ENCODE assay signal across 1 cellular context in genomic region chr14:20306079-20306423, GRCh38.
TF ChIP-seq lines count a peak whose summit lies in the region.

No MANE protein-coding gene starts in this region.

TF ChIP-seq in GM23338, 12 proteins besides CTCF, POLR2A, EP300 and RAD21 (continued from another document):
- TF ChIP-seq, protein P1, sequence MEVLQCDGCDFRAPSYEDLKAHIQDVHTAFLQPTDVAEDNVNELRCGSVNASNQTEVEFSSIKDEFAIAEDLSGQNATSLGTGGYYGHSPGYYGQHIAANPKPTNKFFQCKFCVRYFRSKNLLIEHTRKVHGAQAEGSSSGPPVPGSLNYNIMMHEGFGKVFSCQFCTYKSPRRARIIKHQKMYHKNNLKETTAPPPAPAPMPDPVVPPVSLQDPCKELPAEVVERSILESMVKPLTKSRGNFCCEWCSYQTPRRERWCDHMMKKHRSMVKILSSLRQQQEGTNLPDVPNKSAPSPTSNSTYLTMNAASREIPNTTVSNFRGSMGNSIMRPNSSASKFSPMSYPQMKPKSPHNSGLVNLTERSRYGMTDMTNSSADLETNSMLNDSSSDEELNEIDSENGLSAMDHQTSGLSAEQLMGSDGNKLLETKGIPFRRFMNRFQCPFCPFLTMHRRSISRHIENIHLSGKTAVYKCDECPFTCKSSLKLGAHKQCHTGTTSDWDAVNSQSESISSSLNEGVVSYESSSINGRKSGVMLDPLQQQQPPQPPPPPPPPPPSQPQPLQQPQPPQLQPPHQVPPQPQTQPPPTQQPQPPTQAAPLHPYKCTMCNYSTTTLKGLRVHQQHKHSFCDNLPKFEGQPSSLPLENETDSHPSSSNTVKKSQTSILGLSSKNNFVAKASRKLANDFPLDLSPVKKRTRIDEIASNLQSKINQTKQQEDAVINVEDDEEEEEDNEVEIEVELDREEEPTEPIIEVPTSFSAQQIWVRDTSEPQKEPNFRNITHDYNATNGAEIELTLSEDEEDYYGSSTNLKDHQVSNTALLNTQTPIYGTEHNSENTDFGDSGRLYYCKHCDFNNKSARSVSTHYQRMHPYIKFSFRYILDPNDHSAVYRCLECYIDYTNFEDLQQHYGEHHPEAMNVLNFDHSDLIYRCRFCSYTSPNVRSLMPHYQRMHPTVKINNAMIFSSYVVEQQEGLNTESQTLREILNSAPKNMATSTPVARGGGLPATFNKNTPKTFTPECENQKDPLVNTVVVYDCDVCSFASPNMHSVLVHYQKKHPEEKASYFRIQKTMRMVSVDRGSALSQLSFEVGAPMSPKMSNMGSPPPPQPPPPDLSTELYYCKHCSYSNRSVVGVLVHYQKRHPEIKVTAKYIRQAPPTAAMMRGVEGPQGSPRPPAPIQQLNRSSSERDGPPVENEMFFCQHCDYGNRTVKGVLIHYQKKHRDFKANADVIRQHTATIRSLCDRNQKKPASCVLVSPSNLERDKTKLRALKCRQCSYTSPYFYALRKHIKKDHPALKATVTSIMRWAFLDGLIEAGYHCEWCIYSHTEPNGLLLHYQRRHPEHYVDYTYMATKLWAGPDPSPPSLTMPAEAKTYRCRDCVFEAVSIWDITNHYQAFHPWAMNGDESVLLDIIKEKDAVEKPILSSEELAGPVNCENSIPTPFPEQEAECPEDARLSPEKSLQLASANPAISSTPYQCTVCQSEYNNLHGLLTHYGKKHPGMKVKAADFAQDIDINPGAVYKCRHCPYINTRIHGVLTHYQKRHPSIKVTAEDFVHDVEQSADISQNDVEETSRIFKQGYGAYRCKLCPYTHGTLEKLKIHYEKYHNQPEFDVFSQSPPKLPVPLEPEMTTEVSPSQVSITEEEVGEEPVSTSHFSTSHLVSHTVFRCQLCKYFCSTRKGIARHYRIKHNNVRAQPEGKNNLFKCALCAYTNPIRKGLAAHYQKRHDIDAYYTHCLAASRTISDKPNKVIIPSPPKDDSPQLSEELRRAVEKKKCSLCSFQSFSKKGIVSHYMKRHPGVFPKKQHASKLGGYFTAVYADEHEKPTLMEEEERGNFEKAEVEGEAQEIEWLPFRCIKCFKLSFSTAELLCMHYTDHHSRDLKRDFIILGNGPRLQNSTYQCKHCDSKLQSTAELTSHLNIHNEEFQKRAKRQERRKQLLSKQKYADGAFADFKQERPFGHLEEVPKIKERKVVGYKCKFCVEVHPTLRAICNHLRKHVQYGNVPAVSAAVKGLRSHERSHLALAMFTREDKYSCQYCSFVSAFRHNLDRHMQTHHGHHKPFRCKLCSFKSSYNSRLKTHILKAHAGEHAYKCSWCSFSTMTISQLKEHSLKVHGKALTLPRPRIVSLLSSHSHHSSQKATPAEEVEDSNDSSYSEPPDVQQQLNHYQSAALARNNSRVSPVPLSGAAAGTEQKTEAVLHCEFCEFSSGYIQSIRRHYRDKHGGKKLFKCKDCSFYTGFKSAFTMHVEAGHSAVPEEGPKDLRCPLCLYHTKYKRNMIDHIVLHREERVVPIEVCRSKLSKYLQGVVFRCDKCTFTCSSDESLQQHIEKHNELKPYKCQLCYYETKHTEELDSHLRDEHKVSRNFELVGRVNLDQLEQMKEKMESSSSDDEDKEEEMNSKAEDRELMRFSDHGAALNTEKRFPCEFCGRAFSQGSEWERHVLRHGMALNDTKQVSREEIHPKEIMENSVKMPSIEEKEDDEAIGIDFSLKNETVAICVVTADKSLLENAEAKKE (CRISPR knock-in tag; IDR thresholded peaks at IDR 0.05), result no peak
- TF ChIP-seq ZNF331 (CRISPR knock-in tag; IDR thresholded peaks at IDR 0.05; ENCODE audit: low read depth) (no peak), NANOG (IDR thresholded peaks at IDR 0.05; ENCODE audit: borderline replicate concordance) (no peak), ZNF114 (CRISPR knock-in tag; IDR thresholded peaks at IDR 0.05) (no peak), EZH2phosphoT487 (IDR thresholded peaks at IDR 0.05; ENCODE audit: unreplicated experiment) (no peak), ETS1 (IDR thresholded peaks at IDR 0.05) (no peak), POLR2AphosphoS5 (IDR thresholded peaks at IDR 0.05; ENCODE audit: low read depth) (no peak)
- TF ChIP-seq, protein P2, sequence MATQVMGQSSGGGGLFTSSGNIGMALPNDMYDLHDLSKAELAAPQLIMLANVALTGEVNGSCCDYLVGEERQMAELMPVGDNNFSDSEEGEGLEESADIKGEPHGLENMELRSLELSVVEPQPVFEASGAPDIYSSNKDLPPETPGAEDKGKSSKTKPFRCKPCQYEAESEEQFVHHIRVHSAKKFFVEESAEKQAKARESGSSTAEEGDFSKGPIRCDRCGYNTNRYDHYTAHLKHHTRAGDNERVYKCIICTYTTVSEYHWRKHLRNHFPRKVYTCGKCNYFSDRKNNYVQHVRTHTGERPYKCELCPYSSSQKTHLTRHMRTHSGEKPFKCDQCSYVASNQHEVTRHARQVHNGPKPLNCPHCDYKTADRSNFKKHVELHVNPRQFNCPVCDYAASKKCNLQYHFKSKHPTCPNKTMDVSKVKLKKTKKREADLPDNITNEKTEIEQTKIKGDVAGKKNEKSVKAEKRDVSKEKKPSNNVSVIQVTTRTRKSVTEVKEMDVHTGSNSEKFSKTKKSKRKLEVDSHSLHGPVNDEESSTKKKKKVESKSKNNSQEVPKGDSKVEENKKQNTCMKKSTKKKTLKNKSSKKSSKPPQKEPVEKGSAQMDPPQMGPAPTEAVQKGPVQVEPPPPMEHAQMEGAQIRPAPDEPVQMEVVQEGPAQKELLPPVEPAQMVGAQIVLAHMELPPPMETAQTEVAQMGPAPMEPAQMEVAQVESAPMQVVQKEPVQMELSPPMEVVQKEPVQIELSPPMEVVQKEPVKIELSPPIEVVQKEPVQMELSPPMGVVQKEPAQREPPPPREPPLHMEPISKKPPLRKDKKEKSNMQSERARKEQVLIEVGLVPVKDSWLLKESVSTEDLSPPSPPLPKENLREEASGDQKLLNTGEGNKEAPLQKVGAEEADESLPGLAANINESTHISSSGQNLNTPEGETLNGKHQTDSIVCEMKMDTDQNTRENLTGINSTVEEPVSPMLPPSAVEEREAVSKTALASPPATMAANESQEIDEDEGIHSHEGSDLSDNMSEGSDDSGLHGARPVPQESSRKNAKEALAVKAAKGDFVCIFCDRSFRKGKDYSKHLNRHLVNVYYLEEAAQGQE (IDR thresholded peaks at IDR 0.05; ENCODE audit: unreplicated experiment), result no peak
